1 cellular context compared by ENCODE assay signal in genomic region chr1:53089478-53090226, GRCh38.
TF ChIP-seq lines count a peak whose summit lies in the region.

No MANE protein-coding gene starts in this region.

TF ChIP-seq in IMR-90, 13 proteins besides CTCF, POLR2A, EP300 and RAD21:
- TF ChIP-seq FOS (IDR thresholded peaks at IDR 0.05; ENCODE audit: low read depth, low read length) (0 out of 2 replicates have a peak, but pooled peaks have one; percentile 8), MAFK (IDR thresholded peaks at IDR 0.05; ENCODE audit: low read depth, low read length) (no peak)
